ENCODE assay signal across 8 cellular contexts in genomic region chr10:86971146-86971991, GRCh38. TPM values are rescaled to one million over a fixed set of nuclear protein-coding genes. Genes with fewer than 3 reads are reported as not detected.
A peak's percentile ranks its signal among the peaks of the same experiment; 100 is the strongest.
DNase-seq lines count a peak whose midpoint lies in the region; ATAC-seq and TF ChIP-seq lines count a peak whose summit lies in the region.

No MANE protein-coding gene starts in this region.

- H2BK120ac ChIP-seq in trophoblast cell (ENCODE audit: insufficient read depth, low read length, poor library complexity): peak overlapping the region; percentile 70

- H3K4me3 ChIP-seq in trophoblast cell (ENCODE audit: low read depth, low read length): peak overlapping the region; percentile 69
- H3K4me3 ChIP-seq in tibial nerve: peak overlapping the region; percentile 64 to 85 (median 80)

- peak overlapping the region; percentile 32 for H2BK12ac ChIP-seq in trophoblast cell (ENCODE audit: low read length)

- WGBS in trophoblast cell (ENCODE audit: extremely low coverage, insufficient coverage, insufficient read length): no CpG with 5 or more reads among the region's 77 CpGs
- 17 to 25% methylated on average over 21 to 46 of the region's 77 CpGs for WGBS in tibial nerve, 2 donors

- H2BK5ac ChIP-seq in trophoblast cell (ENCODE audit: low read depth, low read length, poor library complexity): no peak overlapping the region

- H4K12ac ChIP-seq in trophoblast cell (ENCODE audit: low read depth, low read length): peak overlapping the region; percentile 41

- H2AK5ac ChIP-seq in trophoblast cell (ENCODE audit: low read length): no peak overlapping the region

- H3K27me3 Mint-ChIP-seq in activated naive CD4-positive, alpha-beta T cell treated with anti-CD3 and anti-CD28 coated beads for 36 hours (ENCODE audit: low read depth): no peaks in the 10 kb centered on the region

- peak overlapping the region; percentile 29 for H3K4ac ChIP-seq in trophoblast cell (ENCODE audit: low read depth, low read length)

- DNase-seq in AG09319 (ENCODE audit: extremely low read depth, low read depth): peak; percentile 89
- DNase-seq in RPMI8226: peak; percentile 71
- peak; percentile 83 for DNase-seq in activated naive CD4-positive, alpha-beta T cell treated with anti-CD3 and anti-CD28 coated beads for 36 hours
- peak; percentile 94 for DNase-seq in glomerular visceral epithelial cell (ENCODE audit: extremely low spot score)
- DNase-seq in trophoblast cell: peak; percentile 76 to 79
- DNase-seq in tibial nerve (ENCODE audit: low spot score in 2 of 2): peak; percentile 91 to 93

- H3K9me3 ChIP-seq in trophoblast cell (ENCODE audit: insufficient read depth, low read depth, low read length) (no peaks in the 10 kb centered on the region), tibial nerve (no peaks in the 10 kb centered on the region)

- CTCF ChIA-PET in activated naive CD4-positive, alpha-beta T cell treated with anti-CD3 and anti-CD28 coated beads for 36 hours (lab: Charles Lee): interaction anchor here (1.0 to 1.1 kb wide), 3 partner anchors 11 to 126 kb away, joined by 3 to 4 read pairs (median 3); no protein-coding TSS in a partner anchor

- peak overlapping the region; percentile 72 for H3K4me3 Mint-ChIP-seq in activated naive CD4-positive, alpha-beta T cell treated with anti-CD3 and anti-CD28 coated beads for 36 hours

- H3K27me3 ChIP-seq in trophoblast cell (ENCODE audit: insufficient read depth, low read length) (no peaks in the 10 kb centered on the region), tibial nerve (no peaks in the 10 kb centered on the region)

- no peak overlapping the region for H3K23ac ChIP-seq in trophoblast cell (ENCODE audit: low read length)

- H3K27ac Mint-ChIP-seq in activated naive CD4-positive, alpha-beta T cell treated with anti-CD3 and anti-CD28 coated beads for 36 hours: peak overlapping the region; percentile 56

- H3K27ac ChIP-seq in trophoblast cell (ENCODE audit: low read depth, low read length): no peak overlapping the region
- H3K27ac ChIP-seq in tibial nerve: peak overlapping the region; percentile 94 to 100 (median 97)

- TF ChIP-seq CTCF in AG09319 (IDR thresholded peaks at IDR 0.05; ENCODE audit: low read depth, low read length) (no peak; the same call in none of the 2 replicates), tibial nerve (IDR thresholded peaks at IDR 0.05) (peak in 2 of 5 experiments; percentile 34 to 35)

- H3K36me3 ChIP-seq in trophoblast cell (ENCODE audit: control insufficient read depth in 1 of 2, insufficient read depth in 2 of 2, low read length in 2 of 2) (no peaks in the 10 kb centered on the region), tibial nerve (no peaks in the 10 kb centered on the region)

- peak overlapping the region; percentile 95 for H2AFZ ChIP-seq in trophoblast cell (ENCODE audit: insufficient read depth, low read length, poor library complexity)

- TF ChIP-seq POLR2A in tibial nerve (IDR thresholded peaks at IDR 0.05): peak; percentile 99

- no peaks in the 10 kb centered on the region for H3K36me3 Mint-ChIP-seq in activated naive CD4-positive, alpha-beta T cell treated with anti-CD3 and anti-CD28 coated beads for 36 hours (ENCODE audit: low read depth)

- peaks cover 10 to 16% of the 10 kb centered on the region in 2 experiments for H3K4me1 ChIP-seq in trophoblast cell (ENCODE audit: control insufficient read depth in 1 of 2, insufficient read depth in 2 of 2, low read length in 2 of 2)
- peaks cover 0 to 58% (median 37%) of the 10 kb centered on the region in 4 donors for H3K4me1 ChIP-seq in tibial nerve

- peaks cover 36% of the 10 kb centered on the region for H3K4me1 Mint-ChIP-seq in activated naive CD4-positive, alpha-beta T cell treated with anti-CD3 and anti-CD28 coated beads for 36 hours (ENCODE audit: low read depth)

- peak overlapping the region; percentile 77 for H3K14ac ChIP-seq in trophoblast cell (ENCODE audit: low read length)

- H3K18ac ChIP-seq in trophoblast cell (ENCODE audit: low read length): peak overlapping the region; percentile 58

- peaks cover 5% of the 10 kb centered on the region for H3K79me2 ChIP-seq in trophoblast cell (ENCODE audit: control insufficient read depth, insufficient read depth, low read length, poor library complexity)

- H3K79me1 ChIP-seq in trophoblast cell (ENCODE audit: low read length): peaks cover 7% of the 10 kb centered on the region

- no peak overlapping the region for H3K9ac ChIP-seq in trophoblast cell (ENCODE audit: low read length)

- H4K8ac ChIP-seq in trophoblast cell (ENCODE audit: low read depth, low read length): peak overlapping the region; percentile 83

- H3K9me3 Mint-ChIP-seq in activated naive CD4-positive, alpha-beta T cell treated with anti-CD3 and anti-CD28 coated beads for 36 hours: no peaks in the 10 kb centered on the region

- peak; percentile 93 to 99 for TF ChIP-seq EP300 in tibial nerve (IDR thresholded peaks at IDR 0.05)

- intact Hi-C loops in activated naive CD4-positive, alpha-beta T cell treated with anti-CD3 and anti-CD28 coated beads for 36 hours (cut with micrococcal nuclease): loop anchor here (1.0 to 5.0 kb wide), 4 partner anchors 113 to 569 kb away; partner anchors contain the start of genes GLUD1 and WAPL

- H3K4me2 ChIP-seq in trophoblast cell (ENCODE audit: low read length): peak overlapping the region; percentile 84

- peak; percentile 72 for ATAC-seq in GM19023 (IDR thresholded peaks at IDR 0.05; ENCODE audit: unreplicated experiment)
- ATAC-seq in HG03139 (IDR thresholded peaks at IDR 0.05; ENCODE audit: unreplicated experiment): peak; percentile 60

- peak overlapping the region; percentile 82 for H4K91ac ChIP-seq in trophoblast cell (ENCODE audit: low read depth, low read length)

RNA-seq across cellular contexts. Expression of gene ADIRF, which starts 3.1 kb away (rescaled TPM):
- not detected for total RNA-seq in activated naive CD4-positive, alpha-beta T cell treated with anti-CD3 and anti-CD28 coated beads for 36 hours
- 0.08 TPM in 1 of 2 replicates, not detected in the other for polyA plus RNA-seq in trophoblast cell (2013)
- total RNA-seq in tibial nerve: 1,000 to 10,000 TPM in 2 of 4 donors, 100 to 1,000 TPM in 2; 703 to 1,895 (median 1,121) TPM

RNA-seq across cellular contexts. Expression of gene SNCG, which starts 13.0 kb away (rescaled TPM):
- 1 to 10 TPM in 1 of 2 experiments, under 1 TPM in 1; 0.72 to 1.2 TPM for total RNA-seq in activated naive CD4-positive, alpha-beta T cell treated with anti-CD3 and anti-CD28 coated beads for 36 hours
- polyA plus RNA-seq in trophoblast cell (2013): 0.90 and 1.0 TPM in 2 replicates
- 100 to 1,000 TPM in 2 of 4 donors, 10 to 100 TPM in 2; 86.1 to 213 (median 119) TPM for total RNA-seq in tibial nerve

RNA-seq across cellular contexts. Expression of gene MMRN2, which starts 14.0 kb away (rescaled TPM):
- not detected for total RNA-seq in activated naive CD4-positive, alpha-beta T cell treated with anti-CD3 and anti-CD28 coated beads for 36 hours
- 0.06 and 0.14 TPM in 2 replicates for polyA plus RNA-seq in trophoblast cell (2013)
- total RNA-seq in tibial nerve: 10 to 100 TPM; 27.6 to 81.2 (median 61.9) TPM

RNA-seq across cellular contexts. Expression of gene FAM25A, which starts 48.7 kb away (rescaled TPM):
- total RNA-seq in activated naive CD4-positive, alpha-beta T cell treated with anti-CD3 and anti-CD28 coated beads for 36 hours: not detected
- polyA plus RNA-seq in trophoblast cell (2013): not detected in 2 replicates
- not detected for total RNA-seq in tibial nerve

Comparison
In these comparisons a context has a peak if more than half of its experiments do, and no peak if none do; other contexts are left out.
1. RNA of gene ADIRF, which starts 3.1 kb away (total RNA-seq): 703 to 1,895 TPM in tibial nerve; not detected in activated naive CD4-positive, alpha-beta T cell treated with anti-CD3 and anti-CD28 coated beads for 36 hours; every median in the first group is over 100 times any median in the second.
2. RNA of gene SNCG, which starts 13.0 kb away (total RNA-seq): 86.1 to 213 TPM in tibial nerve; 0.72 to 1.2 TPM in activated naive CD4-positive, alpha-beta T cell treated with anti-CD3 and anti-CD28 coated beads for 36 hours; every median in the first group is over 10 times any median in the second.
3. RNA of gene MMRN2, which starts 14.0 kb away (total RNA-seq): 27.6 to 81.2 TPM in tibial nerve; not detected in activated naive CD4-positive, alpha-beta T cell treated with anti-CD3 and anti-CD28 coated beads for 36 hours; every median in the first group is over 10 times any median in the second.
4. Peak in every context shown above with its lines, with median percentiles within 50 percentile points of each other: DNase-seq.